In the genomic region with DNA sequence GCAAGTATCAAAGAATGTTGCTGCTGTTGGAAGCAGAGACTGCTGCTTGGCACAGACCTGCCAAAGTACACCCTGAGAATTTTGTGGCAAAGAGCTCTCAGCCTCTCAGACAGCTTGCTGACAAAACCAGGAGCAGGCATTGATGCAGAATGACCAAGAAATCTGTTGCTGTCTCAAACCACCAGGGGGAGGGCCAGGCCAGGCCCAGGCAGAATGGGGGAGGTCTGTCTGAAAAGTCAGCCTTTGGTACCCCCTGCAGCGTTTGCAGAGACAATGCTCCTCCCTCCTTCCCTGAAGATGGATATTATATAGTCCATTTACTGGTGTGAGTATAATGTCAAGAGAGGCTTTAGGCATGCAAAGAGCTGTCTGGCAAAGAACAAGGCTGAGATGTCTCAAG, we compare ENCODE assay signal across 9 cellular contexts. TPM values are rescaled to one million over a fixed set of nuclear protein-coding genes. Genes with fewer than 3 reads are reported as not detected.
DNase-seq lines count a peak whose midpoint lies in the region; ATAC-seq and TF ChIP-seq lines count a peak whose summit lies in the region.
"Had no signal": no experiment of that assay in that cellular context is flagged by ENCODE, and none has a peak within 500 bp of the region (broad histone marks: within the 10 kb centered on the region; RNA-seq: fewer than 3 reads in every experiment).

No MANE protein-coding gene starts in this region.

- no peaks in the 10 kb centered on the region for H3K27me3 Mint-ChIP-seq in neural progenitor cell (ENCODE audit: insufficient read depth, low read depth)
- H3K27me3 Mint-ChIP-seq: activated B cell treated with CpG ODN at 0.5 μM for 24 hours had no signal

- DNase-seq in NCI-H1417 (lab: John Stamatoyannopoulos, UW) = peak; percentile 22 to 80 (median 56)
- no peak for DNase-seq in NCI-H1417 treated with DMSO at 0.1 percent for 48 hours (lab: John Stamatoyannopoulos, UW)
- DNase-seq in HuH-7.5 (ENCODE audit: low spot score) = peak; percentile 2
- no peak for DNase-seq in astrocyte of the spinal cord (ENCODE audit: low read depth, low spot score)
- peak; percentile 89 for DNase-seq in neural progenitor cell (ENCODE audit: low spot score)
- DNase-seq in NCI-H2029 (lab: John Stamatoyannopoulos, UW) = no peak
- DNase-seq: activated B cell treated with CpG ODN at 0.5 μM for 24 hours had no signal

- no peak overlapping the region for H3K4me3 Mint-ChIP-seq in neural progenitor cell
- H3K4me3 Mint-ChIP-seq: activated B cell treated with CpG ODN at 0.5 μM for 24 hours had no signal

- no peak for ATAC-seq in HG03139 (IDR thresholded peaks at IDR 0.05; ENCODE audit: unreplicated experiment)
- ATAC-seq in HG03039 (IDR thresholded peaks at IDR 0.05; ENCODE audit: unreplicated experiment) = no peak

- H2AFZ ChIP-seq in neural progenitor cell (replicated peaks) = no peak overlapping the region

- H3K4me3 ChIP-seq in astrocyte of the spinal cord (ENCODE audit: low read depth, low read length) = no peak overlapping the region
- H3K4me3 ChIP-seq in neural progenitor cell = no peak overlapping the region

- no peaks in the 10 kb centered on the region for H3K9me3 Mint-ChIP-seq in neural progenitor cell
- H3K9me3 Mint-ChIP-seq: activated B cell treated with CpG ODN at 0.5 μM for 24 hours had no signal

- no peaks in the 10 kb centered on the region for H3K36me3 ChIP-seq in neural progenitor cell

- H3K27ac ChIP-seq in neural progenitor cell = no peak overlapping the region

- H3F3A ChIP-seq in neural progenitor cell (ENCODE audit: low read depth) = no peaks in the 10 kb centered on the region

- no peak overlapping the region for H3K27ac Mint-ChIP-seq in neural progenitor cell
- H3K27ac Mint-ChIP-seq: activated B cell treated with CpG ODN at 0.5 μM for 24 hours had no signal

- no peak overlapping the region for H3K4me2 ChIP-seq in neural progenitor cell

- no peak overlapping the region for H3K9ac ChIP-seq in neural progenitor cell

- H3K9me3 ChIP-seq in neural progenitor cell (ENCODE audit: low read depth) = no peaks in the 10 kb centered on the region

- no peaks in the 10 kb centered on the region for H4K20me1 ChIP-seq in neural progenitor cell (ENCODE audit: low read depth)

- H3K4me1 Mint-ChIP-seq in neural progenitor cell = peaks cover 12% of the 10 kb centered on the region
- H3K4me1 Mint-ChIP-seq: activated B cell treated with CpG ODN at 0.5 μM for 24 hours had no signal

- in situ Hi-C loops in astrocyte of the spinal cord (cut with HindIII; ENCODE audit: low sequenced_read_pairs) = no loop called here

- no peaks in the 10 kb centered on the region for H3K27me3 ChIP-seq in neural progenitor cell

- peaks cover 5% of the 10 kb centered on the region for H3K4me1 ChIP-seq in neural progenitor cell

- no peaks in the 10 kb centered on the region for H3K79me2 ChIP-seq in neural progenitor cell (ENCODE audit: low read depth)

- TF ChIP-seq CTCF in astrocyte of the spinal cord (IDR thresholded peaks at IDR 0.05; ENCODE audit: low read depth, low read length) = peak; percentile 6
- peak; percentile 89 for TF ChIP-seq CTCF in neural progenitor cell (IDR thresholded peaks at IDR 0.05)

- no peaks in the 10 kb centered on the region for H3K36me3 Mint-ChIP-seq in neural progenitor cell

RNA-seq across cellular contexts. Expression of a gene that starts 52.9 kb away (rescaled TPM):
- not detected in 2 replicates for total RNA-seq in neural progenitor cell (ENCODE audit: low replicate concordance)
- total RNA-seq: activated B cell treated with CpG ODN at 0.5 μM for 24 hours had no signal

Comparison
In these comparisons a context has a peak if more than half of its experiments do, and no peak if none do; other contexts are left out.
1. DNase-seq: peak in NCI-H1417 (3 of 3), HuH-7.5 (single experiment) and neural progenitor cell (single experiment); none in NCI-H1417 treated with DMSO at 0.1 percent for 48 hours (single experiment), astrocyte of the spinal cord (single experiment) and NCI-H2029 (single experiment).